ENCODE assay signal across 16 cellular contexts in genomic region chr2:49914281-49914680, GRCh38.
DNase-seq lines count a peak whose midpoint lies in the region; ATAC-seq and TF ChIP-seq lines count a peak whose summit lies in the region.
"Had no signal": no experiment of that assay in that cellular context is flagged by ENCODE, and none has a peak within 500 bp of the region (broad histone marks: within the 10 kb centered on the region; RNA-seq: fewer than 3 reads in every experiment).

No MANE protein-coding gene starts in this region.

- BruUV-seq in PC-3 (replicated peaks; lab: Mats Ljungman, UMichigan): no TSS peak

- no peak overlapping the region for H3K9ac ChIP-seq in PC-3 (ENCODE audit: low read length)

- ATAC-seq in PC-3: no peak
- ATAC-seq in GM21529 (IDR thresholded peaks at IDR 0.05; ENCODE audit: unreplicated experiment): no peak
- ATAC-seq: CD8-positive, alpha-beta T cell; left lobe of liver had no signal

- TF ChIP-seq CTCF in PC-3 (conservative IDR thresholded peaks at IDR 0.05; ENCODE audit: low read depth, low read length) (no peak), epithelial cell of proximal tubule (conservative IDR thresholded peaks at IDR 0.05; ENCODE audit: low read depth, low read length) (no peak), sigmoid colon (IDR thresholded peaks at IDR 0.05) (no peak)

- no peak for TF ChIP-seq EP300 in sigmoid colon (IDR thresholded peaks at IDR 0.05)

- H3K9me2 ChIP-seq in PC-3 (replicated peaks; ENCODE audit: low read length): no peaks in the 10 kb centered on the region

- 72 to 84% methylated on average over 1 of the region's 1 CpG for WGBS in sigmoid colon, 2 donors

- H3K9me3 ChIP-seq in PC-3 (ENCODE audit: low read length) (0 out of 2 replicates have a peak, but pooled peaks cover 4% of the 10 kb centered on the region), sigmoid colon (no peaks in the 10 kb centered on the region)
- H3K9me3 ChIP-seq: SJCRH30 had no signal

- CTCF ChIA-PET in PC-3 (lab: Charles Lee): no interaction called here

- H3F3A ChIP-seq in PC-3 (ENCODE audit: low read length, unreplicated experiment): no peaks in the 10 kb centered on the region

- no peak overlapping the region for H3K4me3 ChIP-seq in PC-3 (ENCODE audit: low read length)
- H3K4me3 ChIP-seq in epithelial cell of proximal tubule (ENCODE audit: low read depth, low read length): no peak overlapping the region
- H3K4me3 ChIP-seq in sigmoid colon: no peak overlapping the region
- H3K4me3 ChIP-seq: SJCRH30, skin epidermis had no signal

- intact Hi-C loops in PC-3 (cut with micrococcal nuclease) (no loop called here), sigmoid colon (cut with DNase I) (no loop called here)

- DNase-seq in ELR (ENCODE audit: low read depth): peak; percentile 30
- DNase-seq in PC-3: peak; percentile 61
- peak; percentile 88 for DNase-seq in epithelial cell of proximal tubule (ENCODE audit: low read depth)
- peak; percentile 36 for DNase-seq in pons (ENCODE audit: low spot score)
- no peak for DNase-seq in sigmoid colon
- no peak for DNase-seq in NCI-H2227 treated with DMSO at 0.1 percent for 48 hours (lab: John Stamatoyannopoulos, UW)
- DNase-seq in stimulated activated CD4-positive, alpha-beta T cell treated with anti-CD3 and anti-CD28 coated beads, Interleukin-4, amount 100 ng/mL, for 1 hour: no peak
- DNase-seq: activated B cell treated with CpG ODN at 0.5 μM for 24 hours; amniotic stem cell; CD8-positive, alpha-beta T cell; GOT3 had no signal

- no peaks in the 10 kb centered on the region; the same call in 1 of the 2 replicates for H3K4me1 ChIP-seq in PC-3 (ENCODE audit: insufficient read depth, low read length)
- no peaks in the 10 kb centered on the region for H3K4me1 ChIP-seq in sigmoid colon
- H3K4me1 ChIP-seq: SJCRH30 had no signal

- H3K27ac ChIP-seq in PC-3 (ENCODE audit: low read length): no peak overlapping the region
- no peak overlapping the region for H3K27ac ChIP-seq in sigmoid colon
- H3K27ac ChIP-seq: HL-60, SJCRH30, skin epidermis had no signal

- no peaks in the 10 kb centered on the region for H3K27me3 ChIP-seq in PC-3 (ENCODE audit: low read length)
- H3K27me3 ChIP-seq in sigmoid colon: no peaks in the 10 kb centered on the region

- H3K36me3 ChIP-seq in PC-3 (ENCODE audit: low read depth, low read length): no peaks in the 10 kb centered on the region
- H3K36me3 ChIP-seq in sigmoid colon: no peaks in the 10 kb centered on the region
- H3K36me3 ChIP-seq: SJCRH30 had no signal

- no peaks in the 10 kb centered on the region for H3K79me2 ChIP-seq in PC-3 (ENCODE audit: low read length)

- no peaks in the 10 kb centered on the region for H4K20me1 ChIP-seq in PC-3 (ENCODE audit: low read length)

- H2AFZ ChIP-seq in PC-3 (ENCODE audit: low read length): no peak overlapping the region

- POLR2A ChIA-PET in PC-3 (lab: Charles Lee; ENCODE audit: unreplicated experiment): no interaction called here

- no peak for TF ChIP-seq POLR2A in sigmoid colon (IDR thresholded peaks at IDR 0.05)

- H3K4me2 ChIP-seq in PC-3 (ENCODE audit: low read length): no peak overlapping the region

Comparison
In these comparisons a context has a peak if more than half of its experiments do, and no peak if none do; other contexts are left out.
1. DNase-seq: peak in ELR (single experiment), PC-3 (single experiment), epithelial cell of proximal tubule (single experiment) and pons (single experiment); none in sigmoid colon (single experiment), NCI-H2227 treated with DMSO at 0.1 percent for 48 hours (single experiment) and stimulated activated CD4-positive, alpha-beta T cell treated with anti-CD3 and anti-CD28 coated beads, Interleukin-4, amount 100 ng/mL, for 1 hour (single experiment).